In the genomic region with DNA sequence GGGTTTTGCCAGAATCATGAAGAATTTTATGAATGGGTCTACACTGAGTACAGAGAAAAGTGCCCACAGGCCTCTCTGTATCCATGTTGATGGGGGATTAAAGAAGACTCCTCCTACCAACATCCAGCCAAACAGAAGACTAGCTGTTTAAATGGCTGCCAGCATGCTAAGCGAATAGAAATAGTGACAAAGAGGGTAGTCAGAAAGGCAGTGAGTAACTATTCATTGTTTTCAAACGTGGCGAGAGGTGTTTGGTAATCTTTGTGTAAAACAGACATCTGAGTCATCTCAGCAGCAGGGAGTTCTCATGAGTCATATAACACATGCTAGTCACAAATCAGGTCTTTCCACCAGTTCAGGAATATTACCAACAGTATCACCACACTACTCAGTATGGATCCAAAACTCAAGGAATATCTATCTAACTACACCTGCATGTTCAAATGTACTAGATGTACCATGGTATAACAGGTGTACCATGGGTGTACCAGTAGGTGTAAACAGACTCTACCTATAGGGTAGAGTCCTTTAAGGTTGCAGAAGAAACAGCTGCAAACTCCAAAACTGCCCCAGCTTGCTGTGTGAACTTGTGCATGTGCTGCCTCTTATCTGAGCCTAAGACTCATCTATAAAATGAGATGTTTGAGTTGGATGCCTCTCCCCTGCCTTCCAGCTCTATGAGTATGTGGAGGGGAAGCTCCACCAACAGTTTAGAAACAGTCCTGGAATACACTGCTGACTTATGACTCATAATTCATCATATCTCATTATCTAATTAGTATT, we compare ENCODE assay signal across 9 cellular contexts.
DNase-seq lines count a peak whose midpoint lies in the region; ATAC-seq, FAIRE-seq and TF ChIP-seq lines count a peak whose summit lies in the region.
"Had no signal": no experiment of that assay in that cellular context is flagged by ENCODE, and none has a peak within 500 bp of the region (broad histone marks: within the 10 kb centered on the region; RNA-seq: fewer than 3 reads in every experiment).

No MANE protein-coding gene starts in this region.

- no peak overlapping the region for H3K4me3 ChIP-seq in fibroblast of mammary gland (ENCODE audit: control insufficient read depth, low read depth, low read length)

- H3K9me3 Mint-ChIP-seq in activated CD4-positive, alpha-beta T cell treated with anti-CD3 and anti-CD28 coated beads for 36 hours (ENCODE audit: low read depth) = peaks cover 3% of the 10 kb centered on the region

- ATAC-seq in activated CD4-positive, alpha-beta T cell treated with anti-CD3 and anti-CD28 coated beads for 36 hours = peak; percentile 96
- no peak for ATAC-seq in HG03095 (IDR thresholded peaks at IDR 0.05; ENCODE audit: unreplicated experiment)

- TF ChIP-seq CTCF in fibroblast of mammary gland (conservative IDR thresholded peaks at IDR 0.05; ENCODE audit: control insufficient read depth, insufficient read depth, low read depth, low read length) = no peak

- H3K4me3 Mint-ChIP-seq in activated CD4-positive, alpha-beta T cell treated with anti-CD3 and anti-CD28 coated beads for 36 hours = no peak overlapping the region
- H3K4me3 Mint-ChIP-seq: CD4-positive, alpha-beta T cell had no signal

- peak; percentile 46 for DNase-seq in activated CD4-positive, alpha-beta T cell treated with anti-CD3 and anti-CD28 coated beads for 36 hours
- no peak for DNase-seq in activated CD4-positive, alpha-beta T cell treated with anti-CD3 and anti-CD28 coated beads for 1 hour
- DNase-seq in RCC 7860 (ENCODE audit: low spot score) = peak; percentile 96
- DNase-seq in fibroblast of mammary gland (ENCODE audit: low read depth) = peak; percentile 100
- DNase-seq in stimulated activated CD4-positive, alpha-beta T cell treated with anti-CD3 and anti-CD28 coated beads, Interleukin-4, amount 100 ng/mL, for 24 hours = peak; percentile 48
- DNase-seq in activated CD8-positive, alpha-beta memory T cell treated with anti-CD3 and anti-CD28 coated beads, Interleukin-2, amount 50 U/mL, for 4 hours = no peak
- DNase-seq in NCI-H1417 treated with DMSO at 0.1 percent for 48 hours (lab: John Stamatoyannopoulos, UW) = no peak
- DNase-seq: CD4-positive, alpha-beta T cell had no signal

- intact Hi-C loops in activated CD4-positive, alpha-beta T cell treated with anti-CD3 and anti-CD28 coated beads for 36 hours (cut with DNase I, micrococcal nuclease) = loop anchor here (1.0 to 10.0 kb wide), 12 partner anchors 48 to 327 kb away; a partner anchor contains a TSS

- no peaks in the 10 kb centered on the region for H3K36me3 Mint-ChIP-seq in activated CD4-positive, alpha-beta T cell treated with anti-CD3 and anti-CD28 coated beads for 36 hours (ENCODE audit: low read depth)

- CTCF ChIA-PET in activated CD4-positive, alpha-beta T cell treated with anti-CD3 and anti-CD28 coated beads for 36 hours (lab: Charles Lee) = interaction anchor here (1.0 to 1.9 kb wide), 5 partner anchors 10 to 100 kb away, joined by 4 to 9 read pairs (median 4); no protein-coding TSS in a partner anchor

- peaks cover 36% of the 10 kb centered on the region for H3K4me1 Mint-ChIP-seq in activated CD4-positive, alpha-beta T cell treated with anti-CD3 and anti-CD28 coated beads for 36 hours

- no peaks in the 10 kb centered on the region for H3K27me3 Mint-ChIP-seq in activated CD4-positive, alpha-beta T cell treated with anti-CD3 and anti-CD28 coated beads for 36 hours
- H3K27me3 Mint-ChIP-seq: CD4-positive, alpha-beta T cell had no signal

- H3K27ac Mint-ChIP-seq in activated CD4-positive, alpha-beta T cell treated with anti-CD3 and anti-CD28 coated beads for 36 hours = peak overlapping the region; percentile 19
- H3K27ac Mint-ChIP-seq: CD4-positive, alpha-beta T cell had no signal

- peak; percentile 95 for FAIRE-seq in RCC 7860 (lab: Jason Lieb, UNC)

- POLR2A ChIA-PET in activated CD4-positive, alpha-beta T cell treated with anti-CD3 and anti-CD28 coated beads for 36 hours (lab: Charles Lee) = no interaction called here

Comparison
In these comparisons a context has a peak if more than half of its experiments do, and no peak if none do; other contexts are left out.
1. DNase-seq: peak in activated CD4-positive, alpha-beta T cell treated with anti-CD3 and anti-CD28 coated beads for 36 hours (single experiment), RCC 7860 (single experiment), fibroblast of mammary gland (single experiment) and stimulated activated CD4-positive, alpha-beta T cell treated with anti-CD3 and anti-CD28 coated beads, Interleukin-4, amount 100 ng/mL, for 24 hours (single experiment); none in activated CD4-positive, alpha-beta T cell treated with anti-CD3 and anti-CD28 coated beads for 1 hour (single experiment), activated CD8-positive, alpha-beta memory T cell treated with anti-CD3 and anti-CD28 coated beads, Interleukin-2, amount 50 U/mL, for 4 hours (single experiment) and NCI-H1417 treated with DMSO at 0.1 percent for 48 hours (single experiment).